Comparison of ENCODE assay signal across 22 cellular contexts in the genomic region with DNA sequence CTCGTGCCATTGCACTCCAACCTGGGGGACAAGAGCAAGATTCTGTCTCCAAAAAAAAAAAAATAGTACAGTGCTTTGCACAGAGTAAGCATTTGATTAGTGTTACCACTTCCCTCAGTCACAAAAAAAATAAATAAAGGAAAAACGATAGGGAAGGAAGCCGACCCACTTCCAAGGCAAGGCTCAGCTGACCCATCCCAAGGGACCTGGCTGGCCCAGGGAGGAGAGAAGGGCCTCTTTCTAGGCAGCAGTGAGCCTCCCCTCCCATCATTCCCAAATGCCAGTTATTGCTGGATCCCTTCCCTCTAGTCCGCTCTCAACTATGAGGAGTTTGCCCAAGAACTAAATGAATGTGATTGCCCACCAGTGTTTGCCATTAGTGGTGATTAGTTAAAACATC.
"Had no signal": no experiment of that assay in that cellular context is flagged by ENCODE, and none has a peak within 500 bp of the region (broad histone marks: within the 10 kb centered on the region; RNA-seq: fewer than 3 reads in every experiment).

No MANE protein-coding gene starts in this region.

- H3K4me3 Mint-ChIP-seq: endodermal cell; naive thymus-derived CD8-positive, alpha-beta T cell; nephron progenitor cell; stimulated activated effector memory CD8-positive, alpha-beta T cell treated with anti-CD3 and anti-CD28 coated beads, Interleukin-12 subunit alpha, Interleukin-12 subunit beta, amount 100 ng/mL, for 72 hours had no signal

- H3K27ac Mint-ChIP-seq: endodermal cell; nephron progenitor cell; stimulated activated effector memory CD8-positive, alpha-beta T cell treated with anti-CD3 and anti-CD28 coated beads, Interleukin-12 subunit alpha, Interleukin-12 subunit beta, amount 100 ng/mL, for 72 hours had no signal

- H3K27ac ChIP-seq: epithelial cell of prostate, hepatocyte, lower lobe of right lung, psoas muscle, sigmoid colon, stomach, thoracic aorta, tibial nerve, upper lobe of left lung, uterus had no signal

- H3K4me3 ChIP-seq: hepatocyte, lower lobe of right lung, psoas muscle, sigmoid colon, stomach, thoracic aorta, tibial nerve, upper lobe of left lung, uterus had no signal

- H3K4me1 Mint-ChIP-seq: stimulated activated effector memory CD8-positive, alpha-beta T cell treated with anti-CD3 and anti-CD28 coated beads, Interleukin-12 subunit alpha, Interleukin-12 subunit beta, amount 100 ng/mL, for 72 hours had no signal

- H3K9me3 Mint-ChIP-seq: endodermal cell; naive thymus-derived CD8-positive, alpha-beta T cell; nephron progenitor cell; stimulated activated effector memory CD8-positive, alpha-beta T cell treated with anti-CD3 and anti-CD28 coated beads, Interleukin-12 subunit alpha, Interleukin-12 subunit beta, amount 100 ng/mL, for 72 hours had no signal

- DNase-seq: cerebellar nuclear complex; effector CD8-positive, alpha-beta T cell; endodermal cell; head of caudate nucleus; left ventricle myocardium superior; lower lobe of right lung; naive thymus-derived CD8-positive, alpha-beta T cell; nephron progenitor cell; nucleus accumbens; psoas muscle; sigmoid colon; stimulated activated CD4-positive, alpha-beta T cell treated with anti-CD3 and anti-CD28 coated beads, Interleukin-2, amount 100 ng/mL, for 24 hours; stimulated activated CD4-positive, alpha-beta T cell treated with anti-CD3 and anti-CD28 coated beads, Interleukin-4, amount 100 ng/mL, for 24 hours; stimulated activated naive CD4-positive, alpha-beta T cell treated with Interleukin-2 at 50 U/mL for 16 hours; stomach; uterus had no signal

- H3K36me3 Mint-ChIP-seq: naive thymus-derived CD8-positive, alpha-beta T cell; stimulated activated effector memory CD8-positive, alpha-beta T cell treated with anti-CD3 and anti-CD28 coated beads, Interleukin-12 subunit alpha, Interleukin-12 subunit beta, amount 100 ng/mL, for 72 hours had no signal
